8 cellular contexts compared by ENCODE assay signal in the genomic region with DNA sequence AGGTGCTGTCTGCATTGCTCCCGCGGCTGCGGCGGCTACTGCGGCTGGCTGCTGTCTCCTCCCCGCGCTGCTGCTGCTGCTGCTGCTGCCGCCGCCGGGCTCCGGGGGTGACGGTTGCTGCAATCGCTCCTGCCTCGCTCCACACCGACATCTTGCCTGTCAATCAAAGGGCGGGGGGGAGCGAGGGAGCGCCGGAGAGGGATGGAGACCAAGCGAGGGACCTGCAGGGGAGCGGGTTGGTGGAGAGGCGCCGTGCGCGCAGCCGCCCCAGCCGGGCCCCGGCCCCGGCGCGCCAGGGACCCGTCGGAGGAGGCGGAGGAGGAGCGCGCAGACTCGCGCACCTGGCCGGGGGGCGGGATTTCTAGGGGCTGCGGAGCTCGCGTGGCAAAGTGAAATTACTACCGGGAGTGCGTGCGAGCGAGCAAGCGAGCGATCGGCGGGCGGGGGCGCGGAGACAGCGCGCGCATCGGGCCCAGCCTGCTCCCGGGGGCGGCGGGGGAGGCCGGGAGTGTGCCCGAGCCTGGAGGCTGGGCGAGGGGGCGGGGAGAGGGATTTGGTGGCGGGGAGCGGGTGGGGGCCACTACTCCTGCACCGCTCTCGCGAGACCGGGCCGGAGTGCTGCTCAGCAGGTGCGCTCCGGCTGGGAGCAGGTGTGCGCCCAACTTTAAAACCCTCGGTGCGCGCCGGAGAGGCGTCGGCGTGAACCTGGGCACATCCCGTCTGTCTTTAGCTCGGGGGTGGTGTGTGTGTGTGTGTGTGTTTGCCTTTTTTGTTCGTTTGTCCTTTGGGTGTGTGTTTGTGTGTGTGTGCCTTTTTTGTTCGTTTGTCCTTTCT. TPM values are rescaled to one million over a fixed set of nuclear protein-coding genes. Genes with fewer than 3 reads are reported as not detected.
A peak's percentile ranks its signal among the peaks of the same experiment; 100 is the strongest.
DNase-seq lines count a peak whose midpoint lies in the region; ATAC-seq and TF ChIP-seq lines count a peak whose summit lies in the region.

Gene KSR2 (minus strand): TSS at position 165 of the 834 bp plus-strand sequence. CDS start 735 bp downstream, outside the sequence.

- under 1% methylated on average over 61 of the region's 86 CpGs for WGBS in prostate gland

- DNase-seq in A172 (ENCODE audit: low spot score) (peak; percentile 36), NCI-H748 (lab: John Stamatoyannopoulos, UW; ENCODE audit: unreplicated experiment) (peak; percentile 96), activated T-helper 1 cell treated with Interleukin-2 at 50 U/mL for 16 hours (ENCODE audit: low read depth) (peak; percentile 38), germinal center (ENCODE audit: low spot score) (peak; percentile 85), prostate gland (ENCODE audit: low spot score) (peak; percentile 76), GDM1 (lab: John Stamatoyannopoulos, UW) (no peak)

- no peaks in the 10 kb centered on the region for H3K4me1 ChIP-seq in prostate gland (replicated peaks)

- intact Hi-C loops in prostate gland (cut with DNase I), result no loop called here

- H3K4me3 ChIP-seq in prostate gland, result peak within 1 kb of the TSS; percentile 51 to 58

- no peak for TF ChIP-seq CTCF in prostate gland (IDR thresholded peaks at IDR 0.05)

- H3K9me3 ChIP-seq in prostate gland, result no peaks in the 10 kb centered on the region

- no peaks in the 10 kb centered on the region for H3K27me3 ChIP-seq in prostate gland (replicated peaks; ENCODE audit: insufficient read depth)

- no peak for TF ChIP-seq POLR2A in prostate gland (IDR thresholded peaks at IDR 0.05)

- ATAC-seq in GM18517 (IDR thresholded peaks at IDR 0.05; ENCODE audit: unreplicated experiment), result peak; percentile 63
- ATAC-seq in HG03342 (IDR thresholded peaks at IDR 0.05; ENCODE audit: unreplicated experiment), result peak; percentile 73

- H3K36me3 ChIP-seq in prostate gland, result no peaks in the 10 kb centered on the region

- peak within 1 kb of the TSS; percentile 69 to 77 for H3K27ac ChIP-seq in prostate gland

RNA-seq across cellular contexts. Expression of gene KSR2, which starts in this region (rescaled TPM):
- total RNA-seq in A172 (2014; rRNA removed; shearing (Covaris generic)), result 0.02 and 0.10 TPM in 2 replicates
- total RNA-seq in prostate gland, result 1 to 10 TPM; 1.0 to 1.7 TPM

Comparison
In these comparisons a context has a peak if more than half of its experiments do, and no peak if none do; other contexts are left out.
1. Peak in DNase-seq in A172; RNA of the gene not detected or under 1 TPM.